Comparison of ENCODE assay signal across 25 cellular contexts in genomic region chr9:135665795-135666189, GRCh38. TPM values are rescaled to one million over a fixed set of nuclear protein-coding genes. Genes with fewer than 3 reads are reported as not detected.
DNase-seq lines count a peak whose midpoint lies in the region; ATAC-seq and TF ChIP-seq lines count a peak whose summit lies in the region.
"Had no signal": no experiment of that assay in that cellular context is flagged by ENCODE, and none has a peak within 500 bp of the region (broad histone marks: within the 10 kb centered on the region; RNA-seq: fewer than 3 reads in every experiment).

No MANE protein-coding gene starts in this region.

- H2BK15ac ChIP-seq in neuronal stem cell (ENCODE audit: low read length), result no peak overlapping the region

- WGBS in neuronal stem cell (ENCODE audit: extremely low coverage in 2 of 2, insufficient read length in 2 of 2, insufficient replicate concordance in 1 of 2), 2 donors, result no CpG with 5 or more reads among the region's 12 CpGs

- H3K4me2 ChIP-seq in neuronal stem cell (ENCODE audit: insufficient read depth, low read length, poor library complexity, severe bottlenecking), result no peak overlapping the region
- H3K4me2 ChIP-seq: PC-9 had no signal

- H3K18ac ChIP-seq in neuronal stem cell (ENCODE audit: low read length), result peak overlapping the region; percentile 64

- DNase-seq in AG08396 (ENCODE audit: low spot score), result peak; percentile 4
- DNase-seq in GM10266 (ENCODE audit: extremely low spot score), result peak; percentile 7
- peak in 2 of 3 donors; percentile 10 to 15 for DNase-seq in Peyer's patch
- DNase-seq in neuronal stem cell (ENCODE audit: low spot score), result no peak
- DNase-seq in islet precursor cell, result no peak
- no peak for DNase-seq in stimulated activated CD4-positive, alpha-beta T cell treated with anti-CD3 and anti-CD28 coated beads, Interleukin-2, amount 100 ng/mL, for 24 hours
- DNase-seq in Right ventricle myocardium inferior (ENCODE audit: missing footprints), result no peak
- DNase-seq: Caco-2; CD4-positive, alpha-beta memory T cell; DMS 273 treated with DMSO at 0.1 percent for 48 hours; DND-41; MG63; NCI-H1092; NCI-H1436; NCI-H187 treated with DMSO at 0.1 percent for 48 hours; NCI-H2107; NCI-H446 treated with DMSO at 0.1 percent for 48 hours; NCI-H526 treated with DMSO at 0.1 percent for 48 hours; PC-9; SJCRH30 had no signal

- no peak overlapping the region for H4K8ac ChIP-seq in neuronal stem cell (ENCODE audit: low read depth, low read length)

- H2BK5ac ChIP-seq in neuronal stem cell (ENCODE audit: low read length), result peak overlapping the region; percentile 66

- H3K14ac ChIP-seq in neuronal stem cell (ENCODE audit: low read length), result no peak overlapping the region

- H3K4me1 ChIP-seq in Peyer's patch (no peaks in the 10 kb centered on the region), neuronal stem cell (ENCODE audit: control insufficient read depth in 2 of 2, insufficient read depth in 1 of 2, low read depth in 1 of 2, low read length in 2 of 2) (peaks cover 13 to 15% of the 10 kb centered on the region in 2 donors)
- H3K4me1 ChIP-seq: Caco-2 had no signal

- H4K91ac ChIP-seq in neuronal stem cell (ENCODE audit: low read depth, low read length, poor library complexity), result no peak overlapping the region

- no peak overlapping the region for H2AFZ ChIP-seq in neuronal stem cell (ENCODE audit: low read length)
- H2AFZ ChIP-seq: PC-9 had no signal

- H3K79me1 ChIP-seq in neuronal stem cell (ENCODE audit: low read depth, low read length), result peaks cover 5% of the 10 kb centered on the region

- H3K4me3 ChIP-seq in Peyer's patch, result no peak overlapping the region
- no peak overlapping the region for H3K4me3 ChIP-seq in neuronal stem cell (ENCODE audit: low read length in 2 of 2)
- H3K4me3 ChIP-seq: K562, MG63, PC-9, SJCRH30 had no signal

- TF ChIP-seq CTCF in GM10266 (IDR thresholded peaks at IDR 0.05; ENCODE audit: control insufficient read depth, insufficient read depth, low read depth, missing control alignments) (no peak), Peyer's patch (IDR thresholded peaks at IDR 0.05) (no peak)

- no peak overlapping the region for H3K4ac ChIP-seq in neuronal stem cell (ENCODE audit: low read length)

- H3K9me3 ChIP-seq in Peyer's patch, result no peaks in the 10 kb centered on the region
- H3K9me3 ChIP-seq in neuronal stem cell (replicated peaks in 1 of 2; ENCODE audit: control insufficient read depth in 2 of 2, insufficient read depth in 1 of 2, low read depth in 1 of 2, low read length in 2 of 2), result peaks cover 0 to 4% of the 10 kb centered on the region in 2 donors
- H3K9me3 ChIP-seq: Caco-2, MG63, SJCRH30 had no signal

- H3K27ac ChIP-seq in Peyer's patch (no peak overlapping the region), neuronal stem cell (replicated peaks; ENCODE audit: low read length) (no peak overlapping the region)
- H3K27ac ChIP-seq: PC-9, RWPE1, SJCRH30 had no signal

- H2BK12ac ChIP-seq in neuronal stem cell (ENCODE audit: low read length), result peak overlapping the region; percentile 84

- no peaks in the 10 kb centered on the region for H3K27me3 ChIP-seq in Peyer's patch
- peaks cover 0 to 4% (median 0%) of the 10 kb centered on the region in 3 experiments for H3K27me3 ChIP-seq in neuronal stem cell (ENCODE audit: control insufficient read depth in 3 of 3, insufficient read depth in 3 of 3, low read depth in 1 of 3, low read length in 3 of 3)
- H3K27me3 ChIP-seq: MG63 had no signal

- no peak overlapping the region for H2AK5ac ChIP-seq in neuronal stem cell (ENCODE audit: low read depth, low read length)

- intact Hi-C loops in Right ventricle myocardium inferior (cut with DNase I), result no loop called here

- H3K36me3 ChIP-seq in Peyer's patch, result no peaks in the 10 kb centered on the region
- H3K36me3 ChIP-seq in neuronal stem cell (replicated peaks in 1 of 2; ENCODE audit: control insufficient read depth in 2 of 2, insufficient read depth in 2 of 2, low read length in 2 of 2), result no peaks in the 10 kb centered on the region
- H3K36me3 ChIP-seq: MG63, SJCRH30 had no signal

- H3K23ac ChIP-seq in neuronal stem cell (ENCODE audit: low read depth, low read length, poor library complexity), result no peak overlapping the region

- TF ChIP-seq POLR2A in Peyer's patch (IDR thresholded peaks at IDR 0.05), result no peak

- no peak overlapping the region for H2BK120ac ChIP-seq in neuronal stem cell (ENCODE audit: low read depth, low read length)

- ATAC-seq in Right ventricle myocardium inferior, result no peak
- ATAC-seq: K562 had no signal

- H3K9ac ChIP-seq in neuronal stem cell (ENCODE audit: low read depth, low read length, poor library complexity), result no peak overlapping the region

RNA-seq across cellular contexts. Expression of gene LCN9, which starts 2.7 kb away (rescaled TPM):
- total RNA-seq in Peyer's patch (not detected), Right ventricle myocardium inferior (not detected)
- 0.85 TPM for polyA plus RNA-seq in neuronal stem cell (2013, experiment 1 of 2)
- polyA plus RNA-seq in neuronal stem cell (2013, experiment 2 of 2), result 0.83 TPM
- total RNA-seq: A673; Caco-2; CD4-positive, alpha-beta memory T cell; K562; LHCN-M2; PC-9; SJCRH30 had no signal
- polyA plus RNA-seq: BJ; CD4-positive, alpha-beta memory T cell; K562 had no signal

RNA-seq across cellular contexts. Expression of gene GLT6D1, which starts 26.5 kb away (rescaled TPM):
- not detected for total RNA-seq in Peyer's patch
- polyA plus RNA-seq in neuronal stem cell (2013, experiment 1 of 2), result 0.03 TPM
- polyA plus RNA-seq in neuronal stem cell (2013, experiment 2 of 2), result not detected
- total RNA-seq in Right ventricle myocardium inferior, result not detected
- total RNA-seq: A673; Caco-2; CD4-positive, alpha-beta memory T cell; K562; LHCN-M2; PC-9; SJCRH30 had no signal
- polyA plus RNA-seq: BJ; CD4-positive, alpha-beta memory T cell; K562 had no signal

RNA-seq across cellular contexts. Expression of gene SOHLH1, which starts 33.5 kb away (rescaled TPM):
- total RNA-seq in Peyer's patch (not detected), Right ventricle myocardium inferior (not detected)
- polyA plus RNA-seq in neuronal stem cell (2013, experiment 1 of 2), result not detected
- not detected for polyA plus RNA-seq in neuronal stem cell (2013, experiment 2 of 2)
- total RNA-seq: A673; CD4-positive, alpha-beta memory T cell; LHCN-M2; PC-9 had no signal
- polyA plus RNA-seq: BJ; CD4-positive, alpha-beta memory T cell had no signal

RNA-seq across cellular contexts. Expression of gene KCNT1, which starts 36.2 kb away (rescaled TPM):
- total RNA-seq in Peyer's patch, result under 1 TPM in 1 of 4 donors, not detected in 3; 0.27 TPM
- 0.10 TPM for polyA plus RNA-seq in neuronal stem cell (2013, experiment 1 of 2)
- polyA plus RNA-seq in neuronal stem cell (2013, experiment 2 of 2), result 0.07 TPM
- 2.6 TPM for total RNA-seq in Right ventricle myocardium inferior
- total RNA-seq: A673, LHCN-M2, PC-9 had no signal
- polyA plus RNA-seq: BJ, K562 had no signal

Comparison
In these comparisons a context has a peak if more than half of its experiments do, and no peak if none do; other contexts are left out.
1. DNase-seq: peak in AG08396 (single experiment), GM10266 (single experiment) and Peyer's patch (2 of 3); none in neuronal stem cell (single experiment), islet precursor cell (single experiment), stimulated activated CD4-positive, alpha-beta T cell treated with anti-CD3 and anti-CD28 coated beads, Interleukin-2, amount 100 ng/mL, for 24 hours (0 of 2) and Right ventricle myocardium inferior (single experiment).